Comparison of ENCODE assay signal across 21 cellular contexts in genomic region chr3:117892431-117892841, GRCh38.
DNase-seq lines count a peak whose midpoint lies in the region; ATAC-seq and TF ChIP-seq lines count a peak whose summit lies in the region.
"Had no signal": no experiment of that assay in that cellular context is flagged by ENCODE, and none has a peak within 500 bp of the region (broad histone marks: within the 10 kb centered on the region; RNA-seq: fewer than 3 reads in every experiment).

No MANE protein-coding gene starts in this region.

- H3K79me2 ChIP-seq in GM23248 (ENCODE audit: insufficient read depth), result no peaks in the 10 kb centered on the region

- no peaks in the 10 kb centered on the region for H4K20me1 ChIP-seq in GM23248 (ENCODE audit: insufficient read depth)
- H4K20me1 ChIP-seq: BLaER1 had no signal

- H3K36me3 ChIP-seq in GM23248 (ENCODE audit: low read depth) (no peaks in the 10 kb centered on the region), left lung (no peaks in the 10 kb centered on the region)
- H3K36me3 ChIP-seq: colonic mucosa had no signal

- in situ Hi-C loops in GM23248 (cut with MboI), result no loop called here

- DNase-seq in AG08395 (ENCODE audit: low spot score) (peak; percentile 26), GM23248 (peak; percentile 89), left lung (no peak), NCI-H510A (lab: John Stamatoyannopoulos, UW) (no peak)
- no peak for DNase-seq in CD4-positive, alpha-beta T cell
- no peak for DNase-seq in activated CD4-positive, alpha-beta T cell treated with anti-CD3 and anti-CD28 coated beads for 36 hours
- DNase-seq: activated CD4-positive, alpha-beta T cell treated with anti-CD3 and anti-CD28 coated beads, Interleukin-2, amount 50 U/mL, for 1 hour; activated T-cell treated with anti-CD3 and anti-CD28 coated beads, Interleukin-2, amount 50 U/mL, for 24 hours; colonic mucosa; DND-41; mesendoderm; NCI-H1048; occipital lobe; SHP77; stimulated activated naive CD8-positive, alpha-beta T cell treated with anti-CD3 and anti-CD28 coated beads, Interleukin-15, Interleukin-2, amounts not matched to agents 100 U/mL and 50 U/mL, for 24 hours; T-helper 9 cell had no signal

- CTCF ChIA-PET in CD4-positive, alpha-beta T cell (lab: Charles Lee), result no interaction called here
- CTCF ChIA-PET in activated CD4-positive, alpha-beta T cell treated with anti-CD3 and anti-CD28 coated beads for 36 hours (lab: Charles Lee), result no interaction called here

- TF ChIP-seq CTCF in brain (conservative IDR thresholded peaks at IDR 0.05) (no peak), left lung (IDR thresholded peaks at IDR 0.05) (no peak)
- no peak for TF ChIP-seq CTCF in CD4-positive, alpha-beta T cell (IDR thresholded peaks at IDR 0.05)

- H3K9me3 ChIP-seq in GM23248 (ENCODE audit: low read depth) (no peaks in the 10 kb centered on the region), left lung (peaks cover 0 to 5% of the 10 kb centered on the region in 2 donors)
- peaks cover 5% of the 10 kb centered on the region for H3K9me3 ChIP-seq in CD4-positive, alpha-beta T cell (ENCODE audit: control insufficient read depth, low read length)
- H3K9me3 ChIP-seq: colonic mucosa had no signal

- peaks cover 15% of the 10 kb centered on the region; the same call in 1 of the 2 replicates for H3F3A ChIP-seq in GM23248 (ENCODE audit: insufficient read depth)

- peak overlapping the region; percentile 57 for H3K27ac ChIP-seq in GM23248
- H3K27ac ChIP-seq in left lung, result peak overlapping the region in 1 of 2 donors; percentile 8
- H3K27ac ChIP-seq in CD4-positive, alpha-beta T cell (ENCODE audit: low read depth, low read length), result no peak overlapping the region
- H3K27ac ChIP-seq: BLaER1, colonic mucosa had no signal

- intact Hi-C loops in left lung (cut with DNase I), result no loop called here
- intact Hi-C loops in CD4-positive, alpha-beta T cell (cut with DNase I, micrococcal nuclease), result no loop called here
- intact Hi-C loops in activated CD4-positive, alpha-beta T cell treated with anti-CD3 and anti-CD28 coated beads for 36 hours (cut with DNase I, micrococcal nuclease), result no loop called here

- H3K9ac ChIP-seq in GM23248, result peak overlapping the region; percentile 17
- H3K9ac ChIP-seq: BLaER1 had no signal

- H3K4me1 ChIP-seq in GM23248 (ENCODE audit: insufficient read depth) (peaks cover 17% of the 10 kb centered on the region), left lung (no peaks in the 10 kb centered on the region)
- H3K4me1 ChIP-seq: colonic mucosa had no signal

- no peaks in the 10 kb centered on the region for H3K9me2 ChIP-seq in GM23248 (ENCODE audit: insufficient read depth)

- H3K27me3 ChIP-seq in GM23248 (replicated peaks; ENCODE audit: insufficient read depth) (no peaks in the 10 kb centered on the region), left lung (no peaks in the 10 kb centered on the region)
- no peaks in the 10 kb centered on the region for H3K27me3 ChIP-seq in CD4-positive, alpha-beta T cell (ENCODE audit: control insufficient read depth, insufficient read depth, low read length)
- H3K27me3 ChIP-seq: BLaER1, colonic mucosa had no signal

- peak overlapping the region in 1 of 5 experiments; percentile 28 for H3K4me3 Mint-ChIP-seq in brain
- no peak overlapping the region for H3K4me3 Mint-ChIP-seq in CD4-positive, alpha-beta T cell
- no peak overlapping the region for H3K4me3 Mint-ChIP-seq in activated CD4-positive, alpha-beta T cell treated with anti-CD3 and anti-CD28 coated beads for 36 hours
- H3K4me3 Mint-ChIP-seq: activated naive CD8-positive, alpha-beta T cell; activated T-cell treated with anti-CD3 and anti-CD28 coated beads, Interleukin-2, amount 50 U/mL, for 24 hours had no signal

- peaks cover 35% of the 10 kb centered on the region for H3K4me1 Mint-ChIP-seq in brain
- H3K4me1 Mint-ChIP-seq in CD4-positive, alpha-beta T cell (ENCODE audit: low read depth), result no peaks in the 10 kb centered on the region
- no peaks in the 10 kb centered on the region for H3K4me1 Mint-ChIP-seq in activated CD4-positive, alpha-beta T cell treated with anti-CD3 and anti-CD28 coated beads for 36 hours

- no peaks in the 10 kb centered on the region for H3K27me3 Mint-ChIP-seq in brain
- no peaks in the 10 kb centered on the region for H3K27me3 Mint-ChIP-seq in CD4-positive, alpha-beta T cell
- no peaks in the 10 kb centered on the region for H3K27me3 Mint-ChIP-seq in activated CD4-positive, alpha-beta T cell treated with anti-CD3 and anti-CD28 coated beads for 36 hours
- H3K27me3 Mint-ChIP-seq: activated naive CD8-positive, alpha-beta T cell; activated T-cell treated with anti-CD3 and anti-CD28 coated beads, Interleukin-2, amount 50 U/mL, for 24 hours had no signal

- peaks cover 6% of the 10 kb centered on the region for H3K36me3 Mint-ChIP-seq in brain
- H3K36me3 Mint-ChIP-seq in CD4-positive, alpha-beta T cell (ENCODE audit: low read depth), result no peaks in the 10 kb centered on the region
- H3K36me3 Mint-ChIP-seq in activated CD4-positive, alpha-beta T cell treated with anti-CD3 and anti-CD28 coated beads for 36 hours (ENCODE audit: low read depth), result no peaks in the 10 kb centered on the region
- H3K36me3 Mint-ChIP-seq: activated naive CD8-positive, alpha-beta T cell had no signal

- POLR2A ChIA-PET in CD4-positive, alpha-beta T cell (lab: Charles Lee), result no interaction called here
- POLR2A ChIA-PET in activated CD4-positive, alpha-beta T cell treated with anti-CD3 and anti-CD28 coated beads for 36 hours (lab: Charles Lee), result no interaction called here

- H3K4me3 ChIP-seq in GM23248, result peak overlapping the region; percentile 46; the same call in 1 of the 2 replicates
- no peak overlapping the region for H3K4me3 ChIP-seq in left lung
- H3K4me3 ChIP-seq: BLaER1, colonic mucosa, GM12878 had no signal

- H2AFZ ChIP-seq in GM23248, result no peak overlapping the region

- ATAC-seq in left lung, result peak; percentile 65
- no peak for ATAC-seq in CD4-positive, alpha-beta T cell (ENCODE audit: poor library complexity)
- ATAC-seq in activated CD4-positive, alpha-beta T cell treated with anti-CD3 and anti-CD28 coated beads for 36 hours, result no peak
- no peak for ATAC-seq in HG03135 (IDR thresholded peaks at IDR 0.05; ENCODE audit: unreplicated experiment)
- ATAC-seq: GM12878; stimulated activated naive CD8-positive, alpha-beta T cell treated with anti-CD3 and anti-CD28 coated beads, Interleukin-15, Interleukin-2, amounts not matched to agents 100 U/mL and 50 U/mL, for 24 hours had no signal

- 23 to 26% methylated on average over 3 of the region's 3 CpGs for WGBS in GM23248 (ENCODE audit: low coverage in 1 of 2, low lambda C conversion rate in 2 of 2, missing lambda C conversion rate in 2 of 2), 2 experiments

- peaks cover 0 to 13% (median 6%) of the 10 kb centered on the region in 5 experiments for H3K9me3 Mint-ChIP-seq in brain
- peaks cover 3% of the 10 kb centered on the region for H3K9me3 Mint-ChIP-seq in CD4-positive, alpha-beta T cell
- no peaks in the 10 kb centered on the region for H3K9me3 Mint-ChIP-seq in activated CD4-positive, alpha-beta T cell treated with anti-CD3 and anti-CD28 coated beads for 36 hours (ENCODE audit: low read depth)

- H3K4me2 ChIP-seq in GM23248 (ENCODE audit: unreplicated experiment), result peak overlapping the region; percentile 69
- H3K4me2 ChIP-seq: BLaER1 had no signal

- H3K27ac Mint-ChIP-seq in brain, result peak overlapping the region in 4 of 5 experiments; percentile 41 to 76 (median 68)
- no peak overlapping the region for H3K27ac Mint-ChIP-seq in CD4-positive, alpha-beta T cell
- no peak overlapping the region for H3K27ac Mint-ChIP-seq in activated CD4-positive, alpha-beta T cell treated with anti-CD3 and anti-CD28 coated beads for 36 hours
- H3K27ac Mint-ChIP-seq: activated naive CD8-positive, alpha-beta T cell; activated T-cell treated with anti-CD3 and anti-CD28 coated beads, Interleukin-2, amount 50 U/mL, for 24 hours had no signal

Comparison
In these comparisons a context has a peak if more than half of its experiments do, and no peak if none do; other contexts are left out.
1. DNase-seq: peak in AG08395 (single experiment) and GM23248 (single experiment); none in left lung (0 of 2), CD4-positive, alpha-beta T cell (0 of 10), NCI-H510A (single experiment) and activated CD4-positive, alpha-beta T cell treated with anti-CD3 and anti-CD28 coated beads for 36 hours (single experiment).
2. H3K27ac Mint-ChIP-seq: peak in brain (4 of 5); none in CD4-positive, alpha-beta T cell (single experiment) and activated CD4-positive, alpha-beta T cell treated with anti-CD3 and anti-CD28 coated beads for 36 hours (single experiment).